Comparison of ENCODE assay signal across 8 cellular contexts in genomic region chr13:44434441-44435141, GRCh38.
DNase-seq lines count a peak whose midpoint lies in the region; ATAC-seq lines count a peak whose summit lies in the region.

No MANE protein-coding gene starts in this region.

- ATAC-seq in stimulated activated effector memory CD8-positive, alpha-beta T cell treated with anti-CD3 and anti-CD28 coated beads, Interleukin-12 subunit alpha, Interleukin-12 subunit beta, amount 100 ng/mL, for 72 hours: no peak
- ATAC-seq in GM21619 (IDR thresholded peaks at IDR 0.05; ENCODE audit: unreplicated experiment) (no peak), GM21737 (IDR thresholded peaks at IDR 0.05; ENCODE audit: unreplicated experiment) (no peak), GM18868 (IDR thresholded peaks at IDR 0.05; ENCODE audit: unreplicated experiment) (no peak)

- H3K27ac Mint-ChIP-seq in immature natural killer cell: peak overlapping the region; percentile 69 to 92 (median 76)
- peak overlapping the region; percentile 78 for H3K27ac Mint-ChIP-seq in stimulated activated effector memory CD8-positive, alpha-beta T cell treated with anti-CD3 and anti-CD28 coated beads, Interleukin-12 subunit alpha, Interleukin-12 subunit beta, amount 100 ng/mL, for 72 hours

- H3K27ac ChIP-seq in HUES6 (ENCODE audit: low read depth, low read length): peak overlapping the region; percentile 29; the same call in 1 of the 2 replicates
- peak overlapping the region; percentile 98 for H3K27ac ChIP-seq in angular gyrus (ENCODE audit: low read depth, low read length)

- H3K9ac ChIP-seq in HUES6 (ENCODE audit: low read length): peak overlapping the region; percentile 66

- H3K27me3 ChIP-seq in HUES6 (ENCODE audit: control insufficient read depth, insufficient read depth, low read length): no peaks in the 10 kb centered on the region

- H3K36me3 ChIP-seq in HUES6 (ENCODE audit: control insufficient read depth, insufficient read depth, low read length): peaks cover 23% of the 10 kb centered on the region

- H3K4me3 ChIP-seq in HUES6 (ENCODE audit: low read depth, low read length): peak overlapping the region; percentile 90

- peak overlapping the region; percentile 79 to 96 (median 86) for H3K4me3 Mint-ChIP-seq in immature natural killer cell
- H3K4me3 Mint-ChIP-seq in stimulated activated effector memory CD8-positive, alpha-beta T cell treated with anti-CD3 and anti-CD28 coated beads, Interleukin-12 subunit alpha, Interleukin-12 subunit beta, amount 100 ng/mL, for 72 hours: peak overlapping the region; percentile 76

- no peak for DNase-seq in immature natural killer cell
- no peak for DNase-seq in stimulated activated effector memory CD8-positive, alpha-beta T cell treated with anti-CD3 and anti-CD28 coated beads, Interleukin-12 subunit alpha, Interleukin-12 subunit beta, amount 100 ng/mL, for 72 hours (ENCODE audit: low spot score in 2 of 2)
- no peak for DNase-seq in SKM-1 (lab: John Stamatoyannopoulos, UW; ENCODE audit: unreplicated experiment)

- H3K9me3 Mint-ChIP-seq in immature natural killer cell: no peaks in the 10 kb centered on the region
- no peaks in the 10 kb centered on the region for H3K9me3 Mint-ChIP-seq in stimulated activated effector memory CD8-positive, alpha-beta T cell treated with anti-CD3 and anti-CD28 coated beads, Interleukin-12 subunit alpha, Interleukin-12 subunit beta, amount 100 ng/mL, for 72 hours

- H3K36me3 Mint-ChIP-seq in immature natural killer cell: no peaks in the 10 kb centered on the region
- H3K36me3 Mint-ChIP-seq in stimulated activated effector memory CD8-positive, alpha-beta T cell treated with anti-CD3 and anti-CD28 coated beads, Interleukin-12 subunit alpha, Interleukin-12 subunit beta, amount 100 ng/mL, for 72 hours: peaks cover 6% of the 10 kb centered on the region

- no peaks in the 10 kb centered on the region for H3K9me3 ChIP-seq in HUES6 (ENCODE audit: control insufficient read depth, insufficient read depth, low read depth, low read length)

- H3K4me1 Mint-ChIP-seq in immature natural killer cell: peaks cover 26 to 34% of the 10 kb centered on the region in 2 donors
- peaks cover 15% of the 10 kb centered on the region for H3K4me1 Mint-ChIP-seq in stimulated activated effector memory CD8-positive, alpha-beta T cell treated with anti-CD3 and anti-CD28 coated beads, Interleukin-12 subunit alpha, Interleukin-12 subunit beta, amount 100 ng/mL, for 72 hours

- peaks cover 16% of the 10 kb centered on the region for H3K4me1 ChIP-seq in HUES6 (ENCODE audit: control insufficient read depth, insufficient read depth, low read length)

- H3K27me3 Mint-ChIP-seq in immature natural killer cell (ENCODE audit: low read depth in 3 of 3): peaks cover 2 to 5% (median 3%) of the 10 kb centered on the region in 3 donors
